Comparison of ENCODE assay signal across 8 cellular contexts in the genomic region with DNA sequence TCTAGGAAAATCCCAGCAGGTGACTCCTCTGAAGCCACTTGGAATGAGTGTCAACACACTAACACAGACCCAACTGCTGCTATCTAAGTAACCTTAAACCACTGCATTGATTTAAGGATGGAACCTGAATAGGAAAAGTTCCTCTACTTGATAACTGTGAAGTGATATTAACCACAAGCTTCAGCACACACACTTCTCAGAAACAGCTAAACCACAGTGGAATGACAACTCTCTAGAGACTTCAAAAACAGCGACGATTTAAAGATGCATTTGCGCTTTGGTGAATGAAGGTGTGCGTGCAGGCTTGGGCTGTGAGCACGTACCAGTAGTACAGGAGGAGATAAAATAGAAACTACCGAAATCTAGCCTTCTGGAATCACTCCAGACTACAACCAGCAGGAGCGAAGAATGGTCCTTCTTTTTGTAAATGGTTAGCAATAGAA.
DNase-seq lines count a peak whose midpoint lies in the region; ATAC-seq, FAIRE-seq and TF ChIP-seq lines count a peak whose summit lies in the region.

No MANE protein-coding gene starts in this region.

- ATAC-seq in HG02798 (IDR thresholded peaks at IDR 0.05; ENCODE audit: poor library complexity, unreplicated experiment) (peak; percentile 49), GM12878 (peak; percentile 58), right lobe of liver (peak; percentile 7 to 26 (median 12)), HG03342 (IDR thresholded peaks at IDR 0.05; ENCODE audit: unreplicated experiment) (no peak)

- in situ Hi-C loops in GM12878 (cut with MboI), result no loop called here

- peak overlapping the region; percentile 90 for H3K4me3 ChIP-seq in GM06990 (replicated peaks; ENCODE audit: low read depth, low read length)
- peak overlapping the region; percentile 67 for H3K4me3 ChIP-seq in SU-DHL-6 (ENCODE audit: insufficient read depth, low read length, poor library complexity, severe bottlenecking)
- peak overlapping the region; percentile 88 for H3K4me3 ChIP-seq in GM12878
- peak overlapping the region; percentile 60 to 77 (median 73) for H3K4me3 ChIP-seq in right lobe of liver

- TF ChIP-seq POLR2A in GM12878 (IDR thresholded peaks at IDR 0.05; ENCODE audit: low read depth, low read length), result no peak
- TF ChIP-seq POLR2A in right lobe of liver (IDR thresholded peaks at IDR 0.05), result no peak

- H2AFZ ChIP-seq in SU-DHL-6 (ENCODE audit: low read depth, low read length, severe bottlenecking) (no peak overlapping the region), GM12878 (ENCODE audit: control insufficient read depth, low read depth, low read length) (no peak overlapping the region)

- peak overlapping the region; percentile 81 for H3K27ac ChIP-seq in SU-DHL-6 (ENCODE audit: low read depth, low read length)
- H3K27ac ChIP-seq in GM12878 (ENCODE audit: control insufficient read depth, insufficient read depth), result peak overlapping the region; percentile 90
- peak overlapping the region; percentile 64 to 76 (median 71) for H3K27ac ChIP-seq in right lobe of liver

- RAD21 ChIA-PET in GM12878 (lab: Charles Lee; ENCODE audit: unreplicated experiment), result interaction anchor here (0.8 to 9.7 kb wide), 14 partner anchors 10 to 170 kb away, joined by 3 to 144 read pairs (median 6); a partner anchor contains a TSS

- H4K20me1 ChIP-seq in SU-DHL-6 (ENCODE audit: low read depth, low read length) (0 out of 2 replicates have a peak, but pooled peaks cover 3% of the 10 kb centered on the region), GM12878 (ENCODE audit: control insufficient read depth, insufficient read depth) (no peaks in the 10 kb centered on the region)

- peak; percentile 35 for FAIRE-seq in GM12878 (lab: Jason Lieb, UNC)

- BruUV-seq in GM12878 (replicated peaks; lab: Mats Ljungman, UMichigan), result no TSS peak

- SMC1A ChIA-PET in GM12878 (lab: Charles Lee; ENCODE audit: uncharacterized antibody, unreplicated experiment), result interaction anchor here (0.8 to 19.7 kb wide), 23 partner anchors 10 to 171 kb away, joined by 3 to 297 read pairs (median 6); no protein-coding TSS in a partner anchor

- WGBS in GM12878 (ENCODE audit: insufficient coverage, insufficient replicate concordance, low lambda C conversion rate, missing lambda C conversion rate), result under 1% methylated on average over 7 of the region's 7 CpGs
- 41% methylated on average over 7 of the region's 7 CpGs for WGBS in right lobe of liver (ENCODE audit: insufficient coverage, low coverage, low lambda C conversion rate, missing lambda C conversion rate)

- TF ChIP-seq CTCF in GM06990 (IDR thresholded peaks at IDR 0.05; ENCODE audit: insufficient read depth, low read length, poor library complexity, severe bottlenecking) (no peak), SU-DHL-6 (IDR thresholded peaks at IDR 0.05; ENCODE audit: insufficient read depth, low read length, poor library complexity, severe bottlenecking) (no peak), GM12878 (IDR thresholded peaks at IDR 0.05 in 2 of 3, conservative IDR thresholded peaks at IDR 0.05 in 1 of 3; ENCODE audit: control insufficient read depth in 2 of 3, extremely low read depth in 1 of 3, insufficient read depth in 1 of 3, low read depth in 3 of 3, low read length in 3 of 3) (no peak), right lobe of liver (IDR thresholded peaks at IDR 0.05) (no peak)

- peak overlapping the region; percentile 90 for H3K4me2 ChIP-seq in SU-DHL-6 (ENCODE audit: low read depth, low read length, poor library complexity, severe bottlenecking)
- peak overlapping the region; percentile 72 for H3K4me2 ChIP-seq in GM12878 (ENCODE audit: control insufficient read depth, insufficient read depth)

- H3F3A ChIP-seq in SU-DHL-6 (ENCODE audit: insufficient read depth), result peaks cover 38% of the 10 kb centered on the region

- no peaks in the 10 kb centered on the region for H3K9me3 ChIP-seq in SU-DHL-6 (ENCODE audit: insufficient read depth, low read length)
- H3K9me3 ChIP-seq in GM12878 (replicated peaks; ENCODE audit: control insufficient read depth, insufficient read depth, low read length), result no peaks in the 10 kb centered on the region
- no peaks in the 10 kb centered on the region for H3K9me3 ChIP-seq in right lobe of liver

- intact Hi-C loops in GM12878 (cut with micrococcal nuclease; ENCODE audit: unreplicated experiment), result loop anchor here (1.0 to 2.0 kb wide), 2 partner anchors 37 to 54 kb away; no protein-coding TSS in a partner anchor
- intact Hi-C loops in right lobe of liver (cut with DNase I), result no loop called here

- H3K9ac ChIP-seq in SU-DHL-6 (ENCODE audit: low read length) (peak overlapping the region; percentile 83), GM12878 (ENCODE audit: control insufficient read depth, insufficient read depth, low read length) (peak overlapping the region; percentile 90)

- no peak for TF ChIP-seq RAD21 in GM12878 (IDR thresholded peaks at IDR 0.05; ENCODE audit: insufficient read depth, low read depth, low read length)

- H3K79me2 ChIP-seq in SU-DHL-6 (ENCODE audit: insufficient read depth, low read length) (peaks cover 44% of the 10 kb centered on the region), GM12878 (ENCODE audit: control insufficient read depth, insufficient read depth, low read length) (peaks cover 56% of the 10 kb centered on the region)

- DNase-seq in GM06990 (ENCODE audit: extremely low read depth, insufficient read length), result peak; percentile 54
- peak; percentile 85 for DNase-seq in GM12878 (ENCODE audit: low read depth, low spot score)
- DNase-seq in right lobe of liver, result no peak
- peak; percentile 7 for DNase-seq in stimulated activated CD8-positive, alpha-beta memory T cell treated with anti-CD3 and anti-CD28 coated beads, Interleukin-12 subunit alpha, Interleukin-12 subunit beta, amount 100 ng/mL, for 4 hours (ENCODE audit: low read depth)
- no peak for DNase-seq in SHP77 treated with DMSO at 0.1 percent for 48 hours (lab: John Stamatoyannopoulos, UW)

- POLR2A ChIA-PET in GM12878 (lab: Charles Lee), result interaction anchor here (0.6 to 7.2 kb wide), 13 partner anchors 9 to 171 kb away, joined by 3 to 54 read pairs (median 3); no protein-coding TSS in a partner anchor

- peak; percentile 40 to 78; a peak in 2 of 4 replicates for TF ChIP-seq EP300 in GM12878 (IDR thresholded peaks at IDR 0.05; ENCODE audit: borderline replicate concordance in 1 of 2, control insufficient read depth in 1 of 2, low read depth in 2 of 2, low read length in 2 of 2)

- no peaks in the 10 kb centered on the region for H3K27me3 ChIP-seq in GM06990 (replicated peaks; ENCODE audit: control insufficient read depth, insufficient read depth, low read length)
- H3K27me3 ChIP-seq in SU-DHL-6 (ENCODE audit: low read length), result no peaks in the 10 kb centered on the region
- no peaks in the 10 kb centered on the region for H3K27me3 ChIP-seq in GM12878 (replicated peaks in 1 of 2; ENCODE audit: control insufficient read depth in 2 of 2, insufficient read depth in 2 of 2, low read length in 1 of 2)
- no peaks in the 10 kb centered on the region for H3K27me3 ChIP-seq in right lobe of liver

- H3K4me1 ChIP-seq in GM12878 (ENCODE audit: control insufficient read depth, insufficient read depth, low read length) (peaks cover 12% of the 10 kb centered on the region; the same call in 1 of the 2 replicates), right lobe of liver (no peaks in the 10 kb centered on the region)

- no peaks in the 10 kb centered on the region for H3K36me3 ChIP-seq in GM06990 (ENCODE audit: control insufficient read depth, insufficient read depth, low read length)
- H3K36me3 ChIP-seq in SU-DHL-6 (ENCODE audit: low read length), result peaks cover 6% of the 10 kb centered on the region; the same call in 1 of the 2 replicates
- peaks cover 0 to 2% of the 10 kb centered on the region in 2 experiments; a peak in 2 of 4 replicates for H3K36me3 ChIP-seq in GM12878 (ENCODE audit: control insufficient read depth in 2 of 2, insufficient read depth in 2 of 2, low read length in 1 of 2)
- peaks cover 0 to 3% (median 0%) of the 10 kb centered on the region in 4 donors for H3K36me3 ChIP-seq in right lobe of liver

- CTCF ChIA-PET in GM12878 (lab: Yijun Ruan, JAX), result interaction anchor here (1.0 to 2.8 kb wide), 10 partner anchors 19 to 180 kb away, joined by 3 to 22 read pairs (median 4); a partner anchor contains a TSS

- H3K9me2 ChIP-seq in SU-DHL-6 (replicated peaks; ENCODE audit: insufficient read depth, low read length), result no peaks in the 10 kb centered on the region

TF ChIP-seq in GM12878, 131 proteins besides CTCF, POLR2A, EP300 and RAD21 (continues in another document):
- peak; percentile 97 for TF ChIP-seq RUNX3 (IDR thresholded peaks at IDR 0.05; ENCODE audit: low read length)
- no peak for TF ChIP-seq EZH2 (IDR thresholded peaks at IDR 0.05; ENCODE audit: borderline replicate concordance, control insufficient read depth, low read depth, low read length)
- TF ChIP-seq POLR2AphosphoS5 (IDR thresholded peaks at IDR 0.05; ENCODE audit: low read length), result peak; percentile 62
- TF ChIP-seq CREB1 (IDR thresholded peaks at IDR 0.05; ENCODE audit: low read depth), result no peak; the same call in 1 of the 2 replicates
- no peak for TF ChIP-seq CHD4 (IDR thresholded peaks at IDR 0.05)
- TF ChIP-seq MXI1 (IDR thresholded peaks at IDR 0.05; ENCODE audit: low read depth, low read length), result peak; percentile 90
- TF ChIP-seq ZSCAN29 (IDR thresholded peaks at IDR 0.05), result no peak
- 0 out of 2 replicates have a peak, but pooled peaks have one; percentile 16 for TF ChIP-seq PML (IDR thresholded peaks at IDR 0.05; ENCODE audit: low read length)
- peak; percentile 77; the same call in 1 of the 2 replicates for TF ChIP-seq BACH1 (IDR thresholded peaks at IDR 0.05; ENCODE audit: borderline replicate concordance)
- peak; percentile 52; the same call in 1 of the 2 replicates for TF ChIP-seq PAX5 (IDR thresholded peaks at IDR 0.05; ENCODE audit: borderline replicate concordance, low read depth, low read length)

Comparison
In these comparisons a context has a peak if more than half of its experiments do, and no peak if none do; other contexts are left out.
1. DNase-seq: peak in GM06990 (single experiment), GM12878 (single experiment) and stimulated activated CD8-positive, alpha-beta memory T cell treated with anti-CD3 and anti-CD28 coated beads, Interleukin-12 subunit alpha, Interleukin-12 subunit beta, amount 100 ng/mL, for 4 hours (single experiment); none in right lobe of liver (0 of 3) and SHP77 treated with DMSO at 0.1 percent for 48 hours (single experiment).
2. Peak in every context shown above with its lines, with median percentiles within 50 percentile points of each other: H3K4me3 ChIP-seq and H3K27ac ChIP-seq.